8 cellular contexts compared by ENCODE assay signal in the genomic region with DNA sequence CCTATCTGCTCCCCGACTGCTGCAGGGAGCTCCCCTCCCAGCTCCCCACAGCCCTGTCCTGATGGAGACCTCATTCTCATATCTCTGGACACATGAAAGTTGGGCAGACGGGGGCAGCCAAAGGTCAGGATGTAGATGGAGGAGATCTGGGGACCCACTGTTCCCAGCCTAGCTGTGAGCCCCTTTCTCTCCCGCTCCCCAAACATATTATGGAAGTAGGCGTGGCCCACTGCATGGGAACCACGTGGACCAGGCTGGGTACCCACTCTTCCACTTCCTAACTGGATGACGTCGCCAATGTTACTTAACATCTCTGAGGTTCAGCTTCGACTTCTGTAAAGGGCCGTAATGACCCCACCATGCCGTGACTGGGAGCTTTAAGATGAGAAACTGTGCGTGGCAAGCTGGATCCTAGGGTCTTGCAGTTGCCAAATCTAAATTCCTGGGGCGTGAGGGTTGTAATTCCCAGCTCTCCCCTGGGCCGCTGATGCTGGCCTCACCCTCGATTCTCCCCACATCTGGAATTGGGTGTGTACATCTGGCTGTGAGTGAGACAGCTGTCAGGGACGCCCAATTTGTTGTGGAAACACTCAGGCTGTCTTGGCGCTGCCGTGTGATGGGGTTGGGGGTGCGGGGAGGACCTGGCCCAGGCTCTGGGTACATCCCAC.
DNase-seq lines count a peak whose midpoint lies in the region; ATAC-seq lines count a peak whose summit lies in the region.

No MANE protein-coding gene starts in this region.

- H3K4me3 ChIP-seq in SK-N-MC, result peak overlapping the region; percentile 97; the same call in 1 of the 2 replicates

- H3K27me3 Mint-ChIP-seq in stimulated activated naive CD8-positive, alpha-beta T cell treated with anti-CD3 and anti-CD28 coated beads, Interleukin-15, amount 100 ng/mL, for 72 hours, result peaks cover 27% of the 10 kb centered on the region

- no peaks in the 10 kb centered on the region for H3K9me3 ChIP-seq in SK-N-MC (ENCODE audit: low read depth, low read length)

- no peak overlapping the region for H3K27ac ChIP-seq in SK-N-MC

- H3K27ac Mint-ChIP-seq in stimulated activated naive CD8-positive, alpha-beta T cell treated with anti-CD3 and anti-CD28 coated beads, Interleukin-15, amount 100 ng/mL, for 72 hours, result peak overlapping the region in 1 of 2 donors; percentile 66

- no peaks in the 10 kb centered on the region for H3K9me3 Mint-ChIP-seq in stimulated activated naive CD8-positive, alpha-beta T cell treated with anti-CD3 and anti-CD28 coated beads, Interleukin-15, amount 100 ng/mL, for 72 hours

- no peak overlapping the region for H3K9ac ChIP-seq in SK-N-MC (ENCODE audit: insufficient read length)

- H3K4me3 Mint-ChIP-seq in stimulated activated naive CD8-positive, alpha-beta T cell treated with anti-CD3 and anti-CD28 coated beads, Interleukin-15, amount 100 ng/mL, for 72 hours, result peak overlapping the region in 1 of 2 donors; percentile 84

- H3K36me3 ChIP-seq in SK-N-MC (ENCODE audit: insufficient read depth, low read length), result no peaks in the 10 kb centered on the region

- H3K4me1 Mint-ChIP-seq in stimulated activated naive CD8-positive, alpha-beta T cell treated with anti-CD3 and anti-CD28 coated beads, Interleukin-15, amount 100 ng/mL, for 72 hours, result peaks cover 19% of the 10 kb centered on the region

- ATAC-seq in GM18907 (IDR thresholded peaks at IDR 0.05; ENCODE audit: unreplicated experiment) (no peak), HG02763 (IDR thresholded peaks at IDR 0.05; ENCODE audit: unreplicated experiment) (no peak)
- ATAC-seq in stimulated activated naive CD8-positive, alpha-beta T cell treated with anti-CD3 and anti-CD28 coated beads, Interleukin-15, amount 100 ng/mL, for 72 hours, result no peak

- DNase-seq in GM04504 (ENCODE audit: low read depth), result peak; percentile 99
- DNase-seq in SK-N-MC (ENCODE audit: low read depth, low spot score), result no peak
- DNase-seq in fibroblast of the conjunctiva (ENCODE audit: low read depth), result peak; percentile 90
- peak; percentile 36 for DNase-seq in retina
- no peak for DNase-seq in NCI-H446 treated with DMSO at 0.1 percent for 48 hours (lab: John Stamatoyannopoulos, UW)
- DNase-seq in stimulated activated naive CD8-positive, alpha-beta T cell treated with anti-CD3 and anti-CD28 coated beads, Interleukin-15, amount 100 ng/mL, for 72 hours, result no peak

Comparison
In these comparisons a context has a peak if more than half of its experiments do, and no peak if none do; other contexts are left out.
1. DNase-seq: peak in GM04504 (single experiment), fibroblast of the conjunctiva (single experiment) and retina (single experiment); none in SK-N-MC (single experiment), NCI-H446 treated with DMSO at 0.1 percent for 48 hours (single experiment) and stimulated activated naive CD8-positive, alpha-beta T cell treated with anti-CD3 and anti-CD28 coated beads, Interleukin-15, amount 100 ng/mL, for 72 hours (0 of 2).